ENCODE assay signal across 18 cellular contexts in genomic region chr4:1647432-1647831, GRCh38.
"Had no signal": no experiment of that assay in that cellular context is flagged by ENCODE, and none has a peak within 500 bp of the region (broad histone marks: within the 10 kb centered on the region; RNA-seq: fewer than 3 reads in every experiment).

No MANE protein-coding gene starts in this region.

- H3K9me3 Mint-ChIP-seq: naive thymus-derived CD4-positive, alpha-beta T cell; nephron progenitor cell had no signal

- H3K36me3 ChIP-seq: esophagus squamous epithelium, gastroesophageal sphincter, neutrophil, right lobe of liver, stomach, thoracic aorta, transverse colon had no signal

- ATAC-seq: gastroesophageal sphincter; naive thymus-derived CD4-positive, alpha-beta T cell; psoas muscle; right lobe of liver had no signal

- H3K27me3 Mint-ChIP-seq: naive thymus-derived CD4-positive, alpha-beta T cell had no signal

- H3K27ac Mint-ChIP-seq: nephron progenitor cell had no signal

- H3K4me3 ChIP-seq: esophagus squamous epithelium, gastroesophageal sphincter, psoas muscle, right lobe of liver, stomach, thoracic aorta, transverse colon had no signal

- H3K4me1 ChIP-seq: psoas muscle, right lobe of liver, transverse colon had no signal

- H3K27ac ChIP-seq: esophagus squamous epithelium, gastroesophageal sphincter, neutrophil, psoas muscle, right lobe of liver, stomach, thoracic aorta, transverse colon had no signal

- H3K4me3 Mint-ChIP-seq: naive thymus-derived CD4-positive, alpha-beta T cell; nephron progenitor cell had no signal

- H3K27me3 ChIP-seq: esophagus squamous epithelium, gastroesophageal sphincter, neutrophil, right lobe of liver, stomach, transverse colon had no signal

- DNase-seq: dermis blood vessel endothelial cell; esophagus squamous epithelium; foreskin fibroblast; head of caudate nucleus; hippocampal formation; kidney glomerular epithelial cell; naive thymus-derived CD4-positive, alpha-beta T cell; nephron progenitor cell; psoas muscle; retina; right lobe of liver; stimulated activated naive CD4-positive, alpha-beta T cell; stomach; substantia nigra; transverse colon had no signal

- H3K9me3 ChIP-seq: esophagus squamous epithelium, gastroesophageal sphincter, neutrophil, psoas muscle, right lobe of liver, stomach, thoracic aorta, transverse colon had no signal
